In genomic region chr7:92720604-92721350, GRCh38 we compare ENCODE assay signal across 10 cellular contexts.
A peak's percentile ranks its signal among the peaks of the same experiment; 100 is the strongest.
DNase-seq lines count a peak whose midpoint lies in the region; ATAC-seq, FAIRE-seq and TF ChIP-seq lines count a peak whose summit lies in the region.
"Had no signal": no experiment of that assay in that cellular context is flagged by ENCODE, and none has a peak within 500 bp of the region (broad histone marks: within the 10 kb centered on the region; RNA-seq: fewer than 3 reads in every experiment).

No MANE protein-coding gene starts in this region.

- no peak overlapping the region for H3K27ac ChIP-seq in brain microvascular endothelial cell

- CTCF ChIA-PET in activated CD8-positive, alpha-beta T cell treated with anti-CD3 and anti-CD28 coated beads, Interleukin-2, amount 10 ng/mL, durations not matched to agents 7 days and 5 days (lab: Charles Lee) = interaction anchor here (0.7 to 2.1 kb wide), 5 partner anchors 17 to 110 kb away, joined by 3 to 5 read pairs (median 3); no protein-coding TSS in a partner anchor

- H3K4me3 Mint-ChIP-seq in activated CD8-positive, alpha-beta T cell treated with anti-CD3 and anti-CD28 coated beads, Interleukin-2, amount 10 ng/mL, durations not matched to agents 7 days and 5 days = no peak overlapping the region

- POLR2A ChIA-PET in activated CD8-positive, alpha-beta T cell treated with anti-CD3 and anti-CD28 coated beads, Interleukin-2, amount 10 ng/mL, durations not matched to agents 7 days and 5 days (lab: Charles Lee) = interaction anchor here (0.6 to 0.9 kb wide), 2 partner anchors 108 to 112 kb away, joined by 3 read pairs; no protein-coding TSS in a partner anchor

- no peaks in the 10 kb centered on the region for H3K9me3 Mint-ChIP-seq in activated CD8-positive, alpha-beta T cell treated with anti-CD3 and anti-CD28 coated beads, Interleukin-2, amount 10 ng/mL, durations not matched to agents 7 days and 5 days (ENCODE audit: insufficient read depth)

- H3K27ac Mint-ChIP-seq in activated CD8-positive, alpha-beta T cell treated with anti-CD3 and anti-CD28 coated beads, Interleukin-2, amount 10 ng/mL, durations not matched to agents 7 days and 5 days = peak overlapping the region; percentile 73

- H3K4me1 Mint-ChIP-seq in activated CD8-positive, alpha-beta T cell treated with anti-CD3 and anti-CD28 coated beads, Interleukin-2, amount 10 ng/mL, durations not matched to agents 7 days and 5 days (ENCODE audit: low read depth) = peaks cover 57% of the 10 kb centered on the region

- peak; percentile 55 for ATAC-seq in GM19468 (IDR thresholded peaks at IDR 0.05; ENCODE audit: extremely low read depth, unreplicated experiment)
- peak; percentile 46 for ATAC-seq in HG03108 (IDR thresholded peaks at IDR 0.05; ENCODE audit: unreplicated experiment)
- ATAC-seq in activated CD8-positive, alpha-beta T cell treated with anti-CD3 and anti-CD28 coated beads, Interleukin-2, amount 10 ng/mL, durations not matched to agents 7 days and 5 days = no peak

- DNase-seq in GM18507 (ENCODE audit: extremely low spot score, insufficient read length, low read depth) (no peak), NOMO-1 treated with dmso at 0.1 percent for 144 hours (lab: John Stamatoyannopoulos, UW; ENCODE audit: unreplicated experiment) (no peak), brain microvascular endothelial cell (no peak), NCI-H1105 (lab: John Stamatoyannopoulos, UW) (no peak), hippocampal formation (lab: John Stamatoyannopoulos, UW) (no peak)
- DNase-seq in activated CD8-positive, alpha-beta T cell treated with anti-CD3 and anti-CD28 coated beads, Interleukin-2, amount 10 ng/mL, durations not matched to agents 7 days and 5 days = no peak
- DNase-seq: activated CD4-positive, alpha-beta T cell treated with anti-CD3 and anti-CD28 coated beads for 4 hours; NCI-H1930 had no signal

- H3K27me3 ChIP-seq in brain microvascular endothelial cell (replicated peaks) = no peaks in the 10 kb centered on the region

- peak; percentile 63 for FAIRE-seq in GM18507 (lab: Jason Lieb, UNC)

- no peak for TF ChIP-seq CTCF in brain microvascular endothelial cell (IDR thresholded peaks at IDR 0.05; ENCODE audit: low read depth, low read length, missing control alignments)

- H3K4me3 ChIP-seq in brain microvascular endothelial cell (ENCODE audit: low read depth, low read length) = no peak overlapping the region

- H3K36me3 Mint-ChIP-seq in activated CD8-positive, alpha-beta T cell treated with anti-CD3 and anti-CD28 coated beads, Interleukin-2, amount 10 ng/mL, durations not matched to agents 7 days and 5 days (ENCODE audit: low read depth) = peaks cover 79% of the 10 kb centered on the region

- in situ Hi-C loops in brain microvascular endothelial cell (cut with HindIII; ENCODE audit: low pct_ligation_motif_present, low sequenced_read_pairs) = no loop called here

- H3K27me3 Mint-ChIP-seq in activated CD8-positive, alpha-beta T cell treated with anti-CD3 and anti-CD28 coated beads, Interleukin-2, amount 10 ng/mL, durations not matched to agents 7 days and 5 days (ENCODE audit: low read depth) = no peaks in the 10 kb centered on the region

- peaks cover 19% of the 10 kb centered on the region for H3K36me3 ChIP-seq in brain microvascular endothelial cell (replicated peaks)
